Comparison of ENCODE assay signal across 35 cellular contexts in genomic region chr14:98059106-98059505, GRCh38.
"Had no signal": no experiment of that assay in that cellular context is flagged by ENCODE, and none has a peak within 500 bp of the region (broad histone marks: within the 10 kb centered on the region; RNA-seq: fewer than 3 reads in every experiment).

No MANE protein-coding gene starts in this region.

- H3K36me3 Mint-ChIP-seq: activated CD8-positive, alpha-beta memory T cell treated with anti-CD3 and anti-CD28 coated beads, Interleukin-2, amount 10 ng/mL, durations not matched to agents 7 days and 5 days; activated naive CD4-positive, alpha-beta T cell treated with anti-CD3 and anti-CD28 coated beads, Interleukin-2, amount 10 ng/mL, durations not matched to agents 7 days and 5 days; activated naive CD4-positive, alpha-beta T cell treated with anti-CD3 and anti-CD28 coated beads, Interleukin-2, amount 50 U/mL, for 24 hours; activated naive CD8-positive, alpha-beta T cell; brain had no signal

- H3K36me3 ChIP-seq: ascending aorta, cardiac muscle cell had no signal

- DNase-seq: activated B cell treated with CpG ODN at 0.5 μM for 24 hours; activated CD4-positive, alpha-beta memory T cell treated with anti-CD3 and anti-CD28 coated beads, Interleukin-2, amount 10 ng/mL, durations not matched to agents 7 days and 5 days; activated CD4-positive, alpha-beta T cell treated with anti-CD3 and anti-CD28 coated beads for 4 hours; activated CD4-positive, alpha-beta T cell treated with anti-CD3 and anti-CD28 coated beads, Interleukin-2, amount 10 ng/mL, durations not matched to agents 24 days and 14 days; activated CD4-positive, alpha-beta T cell treated with anti-CD3 and anti-CD28 coated beads, Interleukin-2, amount 50 U/mL, for 1 hour; activated CD4-positive, alpha-beta T cell treated with anti-CD3 and anti-CD28 coated beads, Interleukin-2, amount 50 U/mL, for 48 hours; activated CD4-positive, CD25-positive, alpha-beta regulatory T cell treated with anti-CD3 and anti-CD28 coated beads, Interleukin-2, amount 50 U/mL, for 72 hours; activated CD8-positive, alpha-beta memory T cell treated with anti-CD3 and anti-CD28 coated beads for 24 hours; activated CD8-positive, alpha-beta memory T cell treated with anti-CD3 and anti-CD28 coated beads, Interleukin-2, amount 10 ng/mL, durations not matched to agents 7 days and 5 days; activated CD8-positive, alpha-beta memory T cell treated with anti-CD3 and anti-CD28 coated beads, Interleukin-2, amount 50 U/mL, for 48 hours; activated CD8-positive, alpha-beta T cell treated with anti-CD3 and anti-CD28 coated beads, Interleukin-2, amount 10 ng/mL, durations not matched to agents 7 days and 5 days; activated effector memory CD4-positive, alpha-beta T cell treated with Interleukin-2 at 50 U/mL for 16 hours; activated gamma-delta T cell; activated naive CD4-positive, alpha-beta T cell treated with anti-CD3 and anti-CD28 coated beads, Interleukin-2, amount 10 ng/mL, durations not matched to agents 7 days and 5 days; activated naive CD4-positive, alpha-beta T cell treated with Interleukin-2 at 50 U/mL for 16 hours; activated naive CD8-positive, alpha-beta T cell treated with anti-CD3 and anti-CD28 coated beads, Interleukin-2, amount 10 ng/mL, durations not matched to agents 7 days and 5 days; activated naive CD8-positive, alpha-beta T cell treated with anti-CD3 and anti-CD28 coated beads, Interleukin-2, amount 50 U/mL, for 24 hours; activated T-cell treated with anti-CD3 and anti-CD28 coated beads, Interleukin-2, amount 50 U/mL, for 24 hours; activated T-cell treated with anti-CD3 and anti-CD28 coated beads, Interleukin-2, amount 50 U/mL, for 48 hours; amygdala; anterior cingulate cortex; caudate nucleus; cerebellar nuclear complex; T-helper 2 cell; T-helper 9 cell had no signal

- H3K27me3 ChIP-seq: ascending aorta, cardiac muscle cell had no signal

- H3K27ac ChIP-seq: ascending aorta, cardiac muscle cell, VCaP had no signal

- H3K4me3 Mint-ChIP-seq: activated B cell treated with CpG ODN at 0.5 μM for 24 hours; activated CD4-positive, alpha-beta memory T cell treated with anti-CD3 and anti-CD28 coated beads, Interleukin-2, amount 10 ng/mL, durations not matched to agents 7 days and 5 days; activated CD4-positive, alpha-beta T cell treated with anti-CD3 and anti-CD28 coated beads, Interleukin-2, amount 10 ng/mL, durations not matched to agents 24 days and 14 days; activated CD8-positive, alpha-beta memory T cell treated with anti-CD3 and anti-CD28 coated beads, Interleukin-2, amount 10 ng/mL, durations not matched to agents 7 days and 5 days; activated CD8-positive, alpha-beta T cell treated with anti-CD3 and anti-CD28 coated beads, Interleukin-2, amount 10 ng/mL, durations not matched to agents 7 days and 5 days; activated naive CD4-positive, alpha-beta T cell treated with anti-CD3 and anti-CD28 coated beads, Interleukin-2, amount 10 ng/mL, durations not matched to agents 7 days and 5 days; activated naive CD4-positive, alpha-beta T cell treated with anti-CD3 and anti-CD28 coated beads, Interleukin-2, amount 50 U/mL, for 24 hours; activated naive CD8-positive, alpha-beta T cell; activated naive CD8-positive, alpha-beta T cell treated with anti-CD3 and anti-CD28 coated beads, Interleukin-2, amount 10 ng/mL, durations not matched to agents 7 days and 5 days; activated naive CD8-positive, alpha-beta T cell treated with anti-CD3 and anti-CD28 coated beads, Interleukin-2, amount 50 U/mL, for 24 hours; activated T-cell treated with anti-CD3 and anti-CD28 coated beads, Interleukin-2, amount 50 U/mL, for 24 hours; brain; central memory CD8-positive, alpha-beta T cell; T-helper 1 cell treated with Interleukin-12 subunit alpha and Interleukin-12 subunit beta and Interleukin-4 antibody, amounts not matched to agents 30 μg/mL and 1 μg/mL, for 36 hours; T-helper 2 cell treated with Interferon-gamma antibody and Interleukin-4, amounts not matched to agents 5 μg/mL and 100 μg/mL, for 36 hours had no signal

- H3K4me1 Mint-ChIP-seq: activated B cell treated with CpG ODN at 0.5 μM for 24 hours; activated CD4-positive, alpha-beta memory T cell treated with anti-CD3 and anti-CD28 coated beads, Interleukin-2, amount 10 ng/mL, durations not matched to agents 7 days and 5 days; activated CD4-positive, alpha-beta T cell treated with anti-CD3 and anti-CD28 coated beads, Interleukin-2, amount 10 ng/mL, durations not matched to agents 24 days and 14 days; activated CD8-positive, alpha-beta memory T cell treated with anti-CD3 and anti-CD28 coated beads, Interleukin-2, amount 10 ng/mL, durations not matched to agents 7 days and 5 days; activated naive CD4-positive, alpha-beta T cell treated with anti-CD3 and anti-CD28 coated beads, Interleukin-2, amount 10 ng/mL, durations not matched to agents 7 days and 5 days; activated naive CD4-positive, alpha-beta T cell treated with anti-CD3 and anti-CD28 coated beads, Interleukin-2, amount 50 U/mL, for 24 hours; activated naive CD8-positive, alpha-beta T cell treated with anti-CD3 and anti-CD28 coated beads, Interleukin-2, amount 10 ng/mL, durations not matched to agents 7 days and 5 days; activated naive CD8-positive, alpha-beta T cell treated with anti-CD3 and anti-CD28 coated beads, Interleukin-2, amount 50 U/mL, for 24 hours; brain; central memory CD8-positive, alpha-beta T cell had no signal

- ATAC-seq: activated CD8-positive, alpha-beta memory T cell treated with anti-CD3 and anti-CD28 coated beads, Interleukin-2, amount 10 ng/mL, durations not matched to agents 7 days and 5 days; activated CD8-positive, alpha-beta T cell treated with anti-CD3 and anti-CD28 coated beads, Interleukin-2, amount 10 ng/mL, durations not matched to agents 7 days and 5 days; activated naive CD8-positive, alpha-beta T cell treated with anti-CD3 and anti-CD28 coated beads, Interleukin-2, amount 50 U/mL, for 24 hours had no signal

- H3K9me3 Mint-ChIP-seq: activated naive CD4-positive, alpha-beta T cell treated with anti-CD3 and anti-CD28 coated beads, Interleukin-2, amount 50 U/mL, for 24 hours; activated naive CD8-positive, alpha-beta T cell treated with anti-CD3 and anti-CD28 coated beads, Interleukin-2, amount 10 ng/mL, durations not matched to agents 7 days and 5 days; activated naive CD8-positive, alpha-beta T cell treated with anti-CD3 and anti-CD28 coated beads, Interleukin-2, amount 50 U/mL, for 24 hours; activated T-cell treated with anti-CD3 and anti-CD28 coated beads, Interleukin-2, amount 50 U/mL, for 24 hours; activated T-helper 2 cell treated with anti-CD3 and anti-CD28 coated beads, Interferon-gamma antibody, Interleukin-2, Interleukin-4, amounts not matched to agents 10 μg/mL and 5 μg/mL and 100 μg/mL, durations not matched to agents 14 hours and 24 hours and 36 hours; central memory CD8-positive, alpha-beta T cell; T-helper 2 cell treated with Interferon-gamma antibody and Interleukin-4, amounts not matched to agents 5 μg/mL and 100 μg/mL, for 36 hours had no signal

- H3K27me3 Mint-ChIP-seq: activated B cell treated with CpG ODN at 0.5 μM for 24 hours; activated CD4-positive, alpha-beta memory T cell treated with anti-CD3 and anti-CD28 coated beads, Interleukin-2, amount 10 ng/mL, durations not matched to agents 7 days and 5 days; activated CD4-positive, alpha-beta T cell treated with anti-CD3 and anti-CD28 coated beads, Interleukin-2, amount 10 ng/mL, durations not matched to agents 24 days and 14 days; activated CD8-positive, alpha-beta memory T cell treated with anti-CD3 and anti-CD28 coated beads, Interleukin-2, amount 10 ng/mL, durations not matched to agents 7 days and 5 days; activated naive CD4-positive, alpha-beta T cell treated with anti-CD3 and anti-CD28 coated beads, Interleukin-2, amount 10 ng/mL, durations not matched to agents 7 days and 5 days; activated naive CD4-positive, alpha-beta T cell treated with anti-CD3 and anti-CD28 coated beads, Interleukin-2, amount 50 U/mL, for 24 hours; activated naive CD8-positive, alpha-beta T cell; activated naive CD8-positive, alpha-beta T cell treated with anti-CD3 and anti-CD28 coated beads, Interleukin-2, amount 50 U/mL, for 24 hours; activated T-cell treated with anti-CD3 and anti-CD28 coated beads, Interleukin-2, amount 50 U/mL, for 24 hours; central memory CD8-positive, alpha-beta T cell had no signal

- H3K4me1 ChIP-seq: ascending aorta had no signal

- H3K27ac Mint-ChIP-seq: activated B cell treated with CpG ODN at 0.5 μM for 24 hours; activated CD4-positive, alpha-beta memory T cell treated with anti-CD3 and anti-CD28 coated beads, Interleukin-2, amount 10 ng/mL, durations not matched to agents 7 days and 5 days; activated CD4-positive, alpha-beta T cell treated with anti-CD3 and anti-CD28 coated beads, Interleukin-2, amount 10 ng/mL, durations not matched to agents 24 days and 14 days; activated CD8-positive, alpha-beta memory T cell treated with anti-CD3 and anti-CD28 coated beads, Interleukin-2, amount 10 ng/mL, durations not matched to agents 7 days and 5 days; activated CD8-positive, alpha-beta T cell treated with anti-CD3 and anti-CD28 coated beads, Interleukin-2, amount 10 ng/mL, durations not matched to agents 7 days and 5 days; activated naive CD4-positive, alpha-beta T cell treated with anti-CD3 and anti-CD28 coated beads, Interleukin-2, amount 10 ng/mL, durations not matched to agents 7 days and 5 days; activated naive CD4-positive, alpha-beta T cell treated with anti-CD3 and anti-CD28 coated beads, Interleukin-2, amount 50 U/mL, for 24 hours; activated naive CD8-positive, alpha-beta T cell; activated naive CD8-positive, alpha-beta T cell treated with anti-CD3 and anti-CD28 coated beads, Interleukin-2, amount 10 ng/mL, durations not matched to agents 7 days and 5 days; activated naive CD8-positive, alpha-beta T cell treated with anti-CD3 and anti-CD28 coated beads, Interleukin-2, amount 50 U/mL, for 24 hours; activated T-cell treated with anti-CD3 and anti-CD28 coated beads, Interleukin-2, amount 50 U/mL, for 24 hours; activated T-helper 2 cell treated with anti-CD3 and anti-CD28 coated beads, Interferon-gamma antibody, Interleukin-2, Interleukin-4, amounts not matched to agents 10 μg/mL and 5 μg/mL and 100 μg/mL, durations not matched to agents 14 hours and 24 hours and 36 hours; brain; T-helper 1 cell treated with Interleukin-12 subunit alpha and Interleukin-12 subunit beta and Interleukin-4 antibody, amounts not matched to agents 30 μg/mL and 1 μg/mL, for 36 hours; T-helper 2 cell treated with Interferon-gamma antibody and Interleukin-4, amounts not matched to agents 5 μg/mL and 100 μg/mL, for 36 hours had no signal

- H3K9me3 ChIP-seq: ascending aorta had no signal

- H3K4me3 ChIP-seq: ascending aorta, cardiac muscle cell had no signal
